In the genomic region with DNA sequence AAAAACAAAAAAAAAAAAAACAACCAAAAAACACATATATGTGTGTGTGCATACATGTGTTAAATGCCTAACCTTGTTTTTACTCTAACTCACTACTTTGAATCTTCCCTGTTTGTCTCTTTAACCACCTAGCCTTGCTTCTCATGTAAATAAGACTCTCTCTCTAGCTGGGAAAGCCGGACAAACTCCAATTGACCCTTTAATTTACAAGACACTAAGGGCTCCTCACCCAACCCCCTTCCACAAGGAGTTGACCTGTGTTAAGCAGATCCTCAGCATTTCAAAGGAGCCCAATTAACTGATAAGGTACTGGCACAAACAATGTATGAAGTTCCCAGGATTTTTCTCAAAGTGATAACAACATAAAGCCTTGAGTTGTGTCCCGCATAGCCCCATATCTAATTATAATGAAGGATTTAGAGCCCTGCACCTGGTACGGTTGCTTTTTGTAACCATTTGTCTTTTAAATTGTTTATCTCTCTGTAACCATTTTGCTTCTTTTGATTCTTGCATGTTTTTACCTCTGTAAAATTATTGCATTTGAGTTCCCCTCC, we compare ENCODE assay signal across 7 cellular contexts. TPM values are rescaled to one million over a fixed set of nuclear protein-coding genes. Genes with fewer than 3 reads are reported as not detected.
DNase-seq lines count a peak whose midpoint lies in the region; ATAC-seq, FAIRE-seq and TF ChIP-seq lines count a peak whose summit lies in the region.
"Not testable (repeated sequence)": the region's sequence is repeated elsewhere in the genome, so short reads cannot be mapped to it uniquely, and the experiment has no call there.

No MANE protein-coding gene starts in this region.

- peaks cover 76% of the 10 kb centered on the region for H3K4me1 ChIP-seq in PC-9 (replicated peaks; ENCODE audit: insufficient read depth)
- H3K4me1 ChIP-seq in ascending aorta, result peaks cover 8 to 19% of the 10 kb centered on the region in 2 donors
- peaks cover 3 to 60% (median 16%) of the 10 kb centered on the region in 3 donors for H3K4me1 ChIP-seq in gastroesophageal sphincter
- H3K4me1 ChIP-seq in skeletal muscle tissue (ENCODE audit: control insufficient read depth in 3 of 3, insufficient read depth in 3 of 3, low read length in 3 of 3), result peaks cover 26 to 42% (median 35%) of the 10 kb centered on the region in 3 donors

- POLR2A ChIA-PET in PC-9 (lab: Charles Lee; ENCODE audit: unreplicated experiment), result interaction anchor here (1.1 kb wide), 1 partner anchor 11 kb away, joined by 3 read pairs; no protein-coding TSS in a partner anchor
- POLR2A ChIA-PET in activated CD8-positive, alpha-beta T cell treated with anti-CD3 and anti-CD28 coated beads for 36 hours (lab: Charles Lee), result interaction anchor here (14.2 kb wide), 1 partner anchor 8 kb away, joined by 156 read pairs; a partner anchor contains a TSS

- H3K36me3 ChIP-seq in PC-9 (ENCODE audit: low read depth), result peaks cover 53% of the 10 kb centered on the region
- H3K36me3 ChIP-seq in ascending aorta, result peaks cover 59 to 61% of the 10 kb centered on the region in 2 donors
- peaks cover 0 to 76% of the 10 kb centered on the region in 2 donors for H3K36me3 ChIP-seq in gastroesophageal sphincter
- H3K36me3 ChIP-seq in skeletal muscle tissue (ENCODE audit: control insufficient read depth in 3 of 3, insufficient read depth in 3 of 3, low read length in 3 of 3), result peaks cover 38 to 43% (median 39%) of the 10 kb centered on the region in 3 donors

- BruUV-seq in PC-9 (replicated peaks; lab: Mats Ljungman, UMichigan), result not testable (repeated sequence)

- H3K27me3 ChIP-seq in PC-9 (ENCODE audit: insufficient read depth, low read depth); ascending aorta; gastroesophageal sphincter; skeletal muscle tissue (ENCODE audit: control insufficient read depth in 3 of 3, insufficient read depth in 3 of 3, low read length in 3 of 3): not testable (repeated sequence)

- peak overlapping the region; percentile 40 for H3K4me2 ChIP-seq in PC-9

- not testable (repeated sequence) for H3K4me3 Mint-ChIP-seq in activated CD8-positive, alpha-beta T cell treated with anti-CD3 and anti-CD28 coated beads for 36 hours; mesothelial cell of epicardium

- H3K9ac ChIP-seq in skeletal muscle tissue (ENCODE audit: low read depth in 1 of 3, low read length in 3 of 3), result not testable (repeated sequence)

- H3K9me3 ChIP-seq in PC-9 (ENCODE audit: insufficient read depth, low read depth); ascending aorta; gastroesophageal sphincter; skeletal muscle tissue (ENCODE audit: control insufficient read depth in 3 of 3, low read length in 3 of 3): not testable (repeated sequence)

- TF ChIP-seq EP300 in gastroesophageal sphincter (IDR thresholded peaks at IDR 0.05), result not testable (repeated sequence)

- not testable (repeated sequence) for H3K9me2 ChIP-seq in PC-9 (ENCODE audit: insufficient read depth)

- peak overlapping the region; percentile 71 for H3K27ac Mint-ChIP-seq in activated CD8-positive, alpha-beta T cell treated with anti-CD3 and anti-CD28 coated beads for 36 hours
- peak overlapping the region; percentile 95 for H3K27ac Mint-ChIP-seq in mesothelial cell of epicardium

- CTCF ChIA-PET in PC-9 (lab: Charles Lee), result interaction anchor here (1.6 to 3.3 kb wide), 3 partner anchors 18 to 166 kb away, joined by 19 to 49 read pairs (median 30); no protein-coding TSS in a partner anchor
- CTCF ChIA-PET in activated CD8-positive, alpha-beta T cell treated with anti-CD3 and anti-CD28 coated beads for 36 hours (lab: Charles Lee), result interaction anchor here (1.0 to 5.4 kb wide), 7 partner anchors 8 to 167 kb away, joined by 3 to 80 read pairs (median 14); a partner anchor contains a TSS

- TF ChIP-seq CTCF in PC-9 (conservative IDR thresholded peaks at IDR 0.05); activated CD8-positive, alpha-beta T cell treated with anti-CD3 and anti-CD28 coated beads for 36 hours (IDR thresholded peaks at IDR 0.05); ascending aorta (IDR thresholded peaks at IDR 0.05); gastroesophageal sphincter (IDR thresholded peaks at IDR 0.05); mesothelial cell of epicardium (IDR thresholded peaks at IDR 0.05; ENCODE audit: unreplicated experiment): not testable (repeated sequence)

- peaks cover 98% of the 10 kb centered on the region for H3F3A ChIP-seq in PC-9 (ENCODE audit: insufficient read depth, low read depth)

- not testable (repeated sequence) for H2AFZ ChIP-seq in PC-9

- intact Hi-C loops in PC-9 (cut with micrococcal nuclease; ENCODE audit: unreplicated experiment); activated CD8-positive, alpha-beta T cell treated with anti-CD3 and anti-CD28 coated beads for 36 hours (cut with micrococcal nuclease); ascending aorta (cut with DNase I): not testable (repeated sequence)

- DNase-seq in PC-9; activated CD8-positive, alpha-beta T cell treated with anti-CD3 and anti-CD28 coated beads for 36 hours; ascending aorta (ENCODE audit: low spot score in 2 of 2); mesothelial cell of epicardium (ENCODE audit: low spot score in 2 of 2, unreplicated experiment in 2 of 2): not testable (repeated sequence)

- peak; percentile 91 for FAIRE-seq in G401.6 (lab: Jason Lieb, UNC)

- peaks cover 62% of the 10 kb centered on the region for H3K4me1 Mint-ChIP-seq in activated CD8-positive, alpha-beta T cell treated with anti-CD3 and anti-CD28 coated beads for 36 hours (ENCODE audit: low read depth)
- H3K4me1 Mint-ChIP-seq in mesothelial cell of epicardium, result peaks cover 44% of the 10 kb centered on the region

- not testable (repeated sequence) for TF ChIP-seq POLR2A in gastroesophageal sphincter (IDR thresholded peaks at IDR 0.05)

- H3K79me2 ChIP-seq in PC-9 (ENCODE audit: low read depth), result peaks cover 64% of the 10 kb centered on the region

- not testable (repeated sequence) for ATAC-seq in activated CD8-positive, alpha-beta T cell treated with anti-CD3 and anti-CD28 coated beads for 36 hours; gastroesophageal sphincter

- H3K4me3 ChIP-seq in PC-9; ascending aorta; gastroesophageal sphincter; skeletal muscle tissue (ENCODE audit: low read length in 3 of 3): not testable (repeated sequence)

- WGBS in gastroesophageal sphincter (ENCODE audit: low coverage in 1 of 2), 2 donors, result 34 to 53% methylated on average over 3 of the region's 3 CpGs

- H3K27me3 Mint-ChIP-seq in activated CD8-positive, alpha-beta T cell treated with anti-CD3 and anti-CD28 coated beads for 36 hours; mesothelial cell of epicardium (ENCODE audit: low read depth): not testable (repeated sequence)

- H3K36me3 Mint-ChIP-seq in activated CD8-positive, alpha-beta T cell treated with anti-CD3 and anti-CD28 coated beads for 36 hours (ENCODE audit: low read depth), result peaks cover 65% of the 10 kb centered on the region
- H3K36me3 Mint-ChIP-seq in mesothelial cell of epicardium, result peaks cover 37% of the 10 kb centered on the region

- H3K27ac ChIP-seq in PC-9 (peak overlapping the region; percentile 49), ascending aorta (peak overlapping the region; percentile 81 to 84), gastroesophageal sphincter (peak overlapping the region; percentile 74 to 94 (median 88)), skeletal muscle tissue (ENCODE audit: low read depth, low read length) (peak overlapping the region; percentile 83)

- H4K20me1 ChIP-seq in PC-9 (ENCODE audit: insufficient read depth), result peaks cover 77% of the 10 kb centered on the region

- H3K9me3 Mint-ChIP-seq in activated CD8-positive, alpha-beta T cell treated with anti-CD3 and anti-CD28 coated beads for 36 hours; mesothelial cell of epicardium: not testable (repeated sequence)

RNA-seq across cellular contexts. Expression of a gene that starts 11.9 kb away (rescaled TPM):
- total RNA-seq in PC-9 (2021) (1,773 and 2,008 TPM in 2 replicates), ascending aorta (1,083 TPM), gastroesophageal sphincter (1,000 to 10,000 TPM; 1,070 to 1,712 (median 1,374) TPM), mesothelial cell of epicardium (1,747 to 1,829 TPM (median 1,814 TPM) in 3 replicates), skeletal muscle tissue (2,520 TPM)
- 1,000 to 10,000 TPM; 1,925 to 1,979 TPM for total RNA-seq in activated CD8-positive, alpha-beta T cell treated with anti-CD3 and anti-CD28 coated beads for 36 hours

RNA-seq across cellular contexts. Expression of a gene that starts 15.1 kb away (rescaled TPM):
- total RNA-seq in PC-9 (2021) (632 and 734 TPM in 2 replicates), ascending aorta (718 TPM), gastroesophageal sphincter (1,000 to 10,000 TPM; 1,348 to 2,181 (median 1,745) TPM), mesothelial cell of epicardium (456 to 481 TPM (median 480 TPM) in 3 replicates), skeletal muscle tissue (432 TPM)
- total RNA-seq in activated CD8-positive, alpha-beta T cell treated with anti-CD3 and anti-CD28 coated beads for 36 hours, result 10 to 100 TPM; 41.1 to 43.0 TPM

RNA-seq across cellular contexts. Expression of a gene that starts 29.6 kb away (rescaled TPM):
- 39.3 and 40.5 TPM in 2 replicates for total RNA-seq in PC-9 (2021)
- total RNA-seq in activated CD8-positive, alpha-beta T cell treated with anti-CD3 and anti-CD28 coated beads for 36 hours, result 10 to 100 TPM; 34.4 to 38.0 TPM
- 18.4 TPM for total RNA-seq in ascending aorta
- total RNA-seq in gastroesophageal sphincter, result 1 to 10 TPM; 3.8 to 9.6 (median 7.6) TPM
- 23.7 to 26.0 TPM (median 24.2 TPM) in 3 replicates for total RNA-seq in mesothelial cell of epicardium
- total RNA-seq in skeletal muscle tissue, result 4.2 TPM

RNA-seq across cellular contexts. Expression of a gene that starts 39.9 kb away (rescaled TPM):
- total RNA-seq in PC-9 (2021) (96.6 and 120 TPM in 2 replicates), ascending aorta (79.2 TPM), gastroesophageal sphincter (10 to 100 TPM; 67.9 to 88.7 (median 85.6) TPM), mesothelial cell of epicardium (121 to 126 TPM (median 124 TPM) in 3 replicates), skeletal muscle tissue (63.7 TPM)
- total RNA-seq in activated CD8-positive, alpha-beta T cell treated with anti-CD3 and anti-CD28 coated beads for 36 hours, result 100 to 1,000 TPM; 159 to 164 TPM

RNA-seq across cellular contexts. Expression of a gene that starts 50.8 kb away (rescaled TPM):
- 83.2 and 84.2 TPM in 2 replicates for total RNA-seq in PC-9 (2021)
- 100 to 1,000 TPM; 115 to 120 TPM for total RNA-seq in activated CD8-positive, alpha-beta T cell treated with anti-CD3 and anti-CD28 coated beads for 36 hours
- 207 TPM for total RNA-seq in ascending aorta
- total RNA-seq in gastroesophageal sphincter, result 10 to 100 TPM; 25.4 to 36.7 (median 31.9) TPM
- total RNA-seq in mesothelial cell of epicardium, result 52.2 to 54.3 TPM (median 53.3 TPM) in 3 replicates
- 7.3 TPM for total RNA-seq in skeletal muscle tissue
